20 cellular contexts compared by ENCODE assay signal in genomic region chr5:34926318-34926888, GRCh38.
"Had no signal": no experiment of that assay in that cellular context is flagged by ENCODE, and none has a peak within 500 bp of the region (broad histone marks: within the 10 kb centered on the region; RNA-seq: fewer than 3 reads in every experiment).

No MANE protein-coding gene starts in this region.

- H3K27ac ChIP-seq: adrenal gland, breast epithelium, coronary artery, lower lobe of right lung, neutrophil, pancreas, right lobe of liver, thoracic aorta had no signal

- H3K9me3 Mint-ChIP-seq: naive thymus-derived CD8-positive, alpha-beta T cell had no signal

- H3K4me3 Mint-ChIP-seq: naive thymus-derived CD8-positive, alpha-beta T cell had no signal

- H3K27ac Mint-ChIP-seq: naive thymus-derived CD8-positive, alpha-beta T cell had no signal

- H3K9me3 ChIP-seq: adrenal gland, breast epithelium, lower lobe of right lung, neutrophil, pancreas, right lobe of liver, thoracic aorta had no signal

- DNase-seq: adrenal gland; erythroblast; foreskin melanocyte; hypothalamus; islet precursor cell; left colon; lower lobe of right lung; naive thymus-derived CD8-positive, alpha-beta T cell; pancreas; right lobe of liver; small intestine; stimulated activated CD4-positive, alpha-beta T cell treated with anti-CD3 and anti-CD28 coated beads, Interleukin-15, amount 100 ng/mL, for 24 hours; stimulated activated CD4-positive, alpha-beta T cell treated with anti-CD3 and anti-CD28 coated beads, Interleukin-2, amount 100 ng/mL, for 48 hours; T-helper 1 cell; T1000 had no signal

- H3K27me3 ChIP-seq: adrenal gland, breast epithelium, neutrophil, pancreas, right lobe of liver had no signal

- ATAC-seq: activated CD4-positive, CD25-positive, alpha-beta regulatory T cell treated with anti-CD3 and anti-CD28 coated beads, Interleukin-2, amount 50 U/mL, for 24 hours; left colon; lower lobe of right lung; naive thymus-derived CD8-positive, alpha-beta T cell; pancreas; right lobe of liver had no signal

- H3K27me3 Mint-ChIP-seq: naive thymus-derived CD8-positive, alpha-beta T cell had no signal

- H3K4me3 ChIP-seq: adrenal gland, breast epithelium, coronary artery, lower lobe of right lung, pancreas, right lobe of liver, thoracic aorta had no signal
